ENCODE assay signal across 11 cellular contexts in the genomic region with DNA sequence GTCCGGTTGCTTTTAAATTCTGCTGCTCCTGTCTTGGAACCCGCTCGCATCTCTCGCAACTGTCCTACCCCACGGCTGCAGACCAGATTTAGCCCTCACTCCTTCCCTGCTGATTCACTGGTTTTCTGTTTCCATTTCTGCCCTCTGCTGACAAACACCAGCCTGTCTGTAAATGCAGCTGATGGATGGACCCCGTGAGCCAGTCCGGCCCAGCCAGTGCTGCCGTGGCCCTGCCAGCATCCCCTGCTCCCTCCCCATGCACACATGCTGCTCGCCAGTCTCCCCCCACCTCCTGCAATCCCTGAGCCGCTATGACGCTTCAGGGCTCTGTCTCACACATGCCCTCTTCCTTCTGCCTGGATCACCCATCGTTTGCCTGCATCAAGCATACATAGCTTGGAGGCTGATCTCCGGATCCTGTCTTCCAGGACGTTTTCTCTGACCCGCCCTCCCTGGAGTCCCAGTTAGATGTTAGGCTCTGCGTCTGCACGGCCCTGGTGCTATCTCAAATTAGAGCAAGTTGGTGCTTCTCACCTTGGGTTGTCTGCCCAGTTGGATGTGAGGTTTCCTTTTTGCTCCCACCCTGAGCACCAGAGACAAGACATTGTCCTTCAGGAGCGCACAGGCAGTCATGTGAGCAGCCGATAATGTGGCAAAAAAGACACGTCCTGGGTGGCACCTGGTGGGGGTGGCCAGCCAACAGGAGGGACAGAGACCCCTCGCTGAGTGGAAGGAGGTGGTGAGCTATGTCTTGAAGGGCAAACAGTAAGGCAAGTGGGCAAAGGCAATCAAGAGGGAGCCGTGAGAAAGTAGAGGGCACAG. TPM values are rescaled to one million over a fixed set of nuclear protein-coding genes. Genes with fewer than 3 reads are reported as not detected.
DNase-seq lines count a peak whose midpoint lies in the region; ATAC-seq and TF ChIP-seq lines count a peak whose summit lies in the region.
"Had no signal": no experiment of that assay in that cellular context is flagged by ENCODE, and none has a peak within 500 bp of the region (broad histone marks: within the 10 kb centered on the region; RNA-seq: fewer than 3 reads in every experiment).

No MANE protein-coding gene starts in this region.

- ATAC-seq in HG02623 (IDR thresholded peaks at IDR 0.05; ENCODE audit: unreplicated experiment) = no peak
- no peak for ATAC-seq in HG03571 (IDR thresholded peaks at IDR 0.05; ENCODE audit: unreplicated experiment)
- ATAC-seq: PC-3 had no signal

- H3K9me3 ChIP-seq in MG63 = no peaks in the 10 kb centered on the region
- H3K9me3 ChIP-seq: HAP-1 had no signal

- no peak for TF ChIP-seq CTCF in cardiac fibroblast (IDR thresholded peaks at IDR 0.05; ENCODE audit: low read depth, low read length)
- no peak for TF ChIP-seq CTCF in GM13976 (IDR thresholded peaks at IDR 0.05; ENCODE audit: borderline replicate concordance, control extremely low read depth, extremely low read depth, insufficient read depth, missing control alignments)

- no peak overlapping the region for H3K4me3 ChIP-seq in MG63
- no peak overlapping the region for H3K4me3 ChIP-seq in cardiac fibroblast (replicated peaks in 1 of 2; ENCODE audit: low read depth in 2 of 2, low read length in 2 of 2)
- H3K4me3 ChIP-seq: HAP-1 had no signal

- H3K27me3 ChIP-seq in MG63 = no peaks in the 10 kb centered on the region
- H3K27me3 ChIP-seq in layer of hippocampus (ENCODE audit: control insufficient read depth, insufficient read depth, low read length) = no peaks in the 10 kb centered on the region

- DNase-seq in MG63 (peak; percentile 11), cardiac fibroblast (ENCODE audit: low read depth in 2 of 2) (peak; percentile 19 to 20), stromal cell of bone marrow (ENCODE audit: low read depth) (peak; percentile 32), NCI-H1436 (lab: John Stamatoyannopoulos, UW) (no peak), GM13976 (ENCODE audit: low spot score) (no peak)
- DNase-seq: mammary epithelial cell, PC-3 had no signal

- peak overlapping the region; percentile 60 for H3K27ac ChIP-seq in layer of hippocampus (ENCODE audit: low read depth, low read length)

- no peaks in the 10 kb centered on the region for H3K36me3 ChIP-seq in MG63
- H3K36me3 ChIP-seq: HAP-1 had no signal

- in situ Hi-C loops in GM13976 (cut with MboI; ENCODE audit: low sequenced_read_pairs, unreplicated experiment) = no loop called here

RNA-seq across cellular contexts. Expression of gene ACR, which starts 4.3 kb away (rescaled TPM):
- not detected in 2 replicates for total RNA-seq in MG63 (2014; rRNA removed; shearing (Covaris generic); ENCODE audit: low replicate concordance)
- total RNA-seq: mammary epithelial cell, PC-3 had no signal

RNA-seq across cellular contexts. Expression of gene RABL2B, which starts 49.7 kb away (rescaled TPM):
- 6.5 and 11.5 TPM in 2 replicates for total RNA-seq in MG63 (2014; rRNA removed; shearing (Covaris generic); ENCODE audit: low replicate concordance)

Comparison
In these comparisons a context has a peak if more than half of its experiments do, and no peak if none do; other contexts are left out.
1. DNase-seq: peak in MG63 (single experiment), cardiac fibroblast (2 of 2) and stromal cell of bone marrow (single experiment); none in NCI-H1436 (single experiment) and GM13976 (single experiment).